ENCODE assay signal across 1 cellular context in genomic region chr2:175559613-175560012, GRCh38.
TF ChIP-seq lines count a peak whose summit lies in the region.

No MANE protein-coding gene starts in this region.

TF ChIP-seq in neural cell, 6 proteins besides CTCF, POLR2A, EP300 and RAD21:
- no peak for TF ChIP-seq REST (IDR thresholded peaks at IDR 0.05; ENCODE audit: borderline replicate concordance)
- TF ChIP-seq EZH2 (IDR thresholded peaks at IDR 0.05; ENCODE audit: borderline replicate concordance, insufficient read depth, low read length, poor library complexity, severe bottlenecking) = no peak
- no peak for TF ChIP-seq SMC3 (conservative IDR thresholded peaks at IDR 0.05; ENCODE audit: poor library complexity)
- TF ChIP-seq TAF1 (IDR thresholded peaks at IDR 0.05; ENCODE audit: low read depth) = no peak
TF ChIP-seq in neural cell: peak in this region for 0.
